Comparison of ENCODE assay signal across 1 cellular context in genomic region chr19:49875801-49876421, GRCh38.
TF ChIP-seq lines count a peak whose summit lies in the region.

No MANE protein-coding gene starts in this region.

TF ChIP-seq in K562, 482 proteins besides CTCF, POLR2A, EP300 and RAD21 (continued from another document):
- TF ChIP-seq ZNF212 (CRISPR knock-in tag; IDR thresholded peaks at IDR 0.05), result no peak
- TF ChIP-seq, protein P1, sequence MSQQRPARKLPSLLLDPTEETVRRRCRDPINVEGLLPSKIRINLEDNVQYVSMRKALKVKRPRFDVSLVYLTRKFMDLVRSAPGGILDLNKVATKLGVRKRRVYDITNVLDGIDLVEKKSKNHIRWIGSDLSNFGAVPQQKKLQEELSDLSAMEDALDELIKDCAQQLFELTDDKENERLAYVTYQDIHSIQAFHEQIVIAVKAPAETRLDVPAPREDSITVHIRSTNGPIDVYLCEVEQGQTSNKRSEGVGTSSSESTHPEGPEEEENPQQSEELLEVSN (IDR thresholded peaks at IDR 0.05; ENCODE audit: borderline replicate concordance in 1 of 2, extremely low read depth in 1 of 2, insufficient read depth in 1 of 2, insufficient read length in 1 of 2, low read depth in 1 of 2, low read length in 1 of 2, poor library complexity in 1 of 2, severe bottlenecking in 1 of 2), result no peak
- TF ChIP-seq ETS2 (tag; IDR thresholded peaks at IDR 0.05; ENCODE audit: borderline replicate concordance, poor library complexity, severe bottlenecking), result no peak
- no peak for TF ChIP-seq FOXA3 (CRISPR knock-in tag; conservative IDR thresholded peaks at IDR 0.05 in 1 of 2, IDR thresholded peaks at IDR 0.05 in 1 of 2)
- TF ChIP-seq ZBTB7A (IDR thresholded peaks at IDR 0.05; ENCODE audit: borderline replicate concordance, control insufficient read depth, low read depth, low read length), result peak; percentile 75
- TF ChIP-seq POLR2H (tag; IDR thresholded peaks at IDR 0.05; ENCODE audit: low read depth), result no peak
- TF ChIP-seq HMG20A (CRISPR knock-in tag; conservative IDR thresholded peaks at IDR 0.05), result no peak
- no peak for TF ChIP-seq ZNF444 (CRISPR knock-in tag; IDR thresholded peaks at IDR 0.05)
- TF ChIP-seq TEAD4 (IDR thresholded peaks at IDR 0.05; ENCODE audit: low read length), result 0 out of 2 replicates have a peak, but pooled peaks have one; percentile 14
- TF ChIP-seq TEAD4 (CRISPR knock-in tag; IDR thresholded peaks at IDR 0.05; ENCODE audit: borderline replicate concordance), result no peak
- TF ChIP-seq BRF1 (IDR thresholded peaks at IDR 0.05; ENCODE audit: borderline replicate concordance, extremely low read depth, insufficient read length), result no peak
- no peak for TF ChIP-seq STAT5A (IDR thresholded peaks at IDR 0.05; ENCODE audit: borderline replicate concordance, low read length)
- no peak for TF ChIP-seq ZNF699 (CRISPR knock-in tag; IDR thresholded peaks at IDR 0.05; ENCODE audit: insufficient replicate concordance)
- no peak for TF ChIP-seq PCBP1 (IDR thresholded peaks at IDR 0.05; ENCODE audit: low read depth, low read length, poor library complexity, severe bottlenecking)
- no peak for TF ChIP-seq NR4A1 (CRISPR knock-in tag; IDR thresholded peaks at IDR 0.05)
- no peak for TF ChIP-seq NR4A1 (tag; IDR thresholded peaks at IDR 0.05)
- no peak for TF ChIP-seq THAP7 (CRISPR knock-in tag; IDR thresholded peaks at IDR 0.05)
- no peak for TF ChIP-seq PYGO2 (tag; IDR thresholded peaks at IDR 0.05)
- TF ChIP-seq ILF3 (IDR thresholded peaks at IDR 0.05; ENCODE audit: borderline replicate concordance), result no peak
- no peak for TF ChIP-seq HLTF (IDR thresholded peaks at IDR 0.05)
- TF ChIP-seq, protein P2, sequence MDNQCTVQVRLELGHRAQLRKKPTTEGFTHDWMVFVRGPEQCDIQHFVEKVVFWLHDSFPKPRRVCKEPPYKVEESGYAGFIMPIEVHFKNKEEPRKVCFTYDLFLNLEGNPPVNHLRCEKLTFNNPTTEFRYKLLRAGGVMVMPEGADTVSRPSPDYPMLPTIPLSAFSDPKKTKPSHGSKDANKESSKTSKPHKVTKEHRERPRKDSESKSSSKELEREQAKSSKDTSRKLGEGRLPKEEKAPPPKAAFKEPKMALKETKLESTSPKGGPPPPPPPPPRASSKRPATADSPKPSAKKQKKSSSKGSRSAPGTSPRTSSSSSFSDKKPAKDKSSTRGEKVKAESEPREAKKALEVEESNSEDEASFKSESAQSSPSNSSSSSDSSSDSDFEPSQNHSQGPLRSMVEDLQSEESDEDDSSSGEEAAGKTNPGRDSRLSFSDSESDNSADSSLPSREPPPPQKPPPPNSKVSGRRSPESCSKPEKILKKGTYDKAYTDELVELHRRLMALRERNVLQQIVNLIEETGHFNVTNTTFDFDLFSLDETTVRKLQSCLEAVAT (IDR thresholded peaks at IDR 0.05), result peak in 1 of 2 experiments; percentile 31; a peak in 1 of 4 replicates
- TF ChIP-seq TRIM24 (IDR thresholded peaks at IDR 0.05), result no peak
- no peak for TF ChIP-seq NCOA1 (IDR thresholded peaks at IDR 0.05; ENCODE audit: low read depth)
- TF ChIP-seq, protein P3, sequence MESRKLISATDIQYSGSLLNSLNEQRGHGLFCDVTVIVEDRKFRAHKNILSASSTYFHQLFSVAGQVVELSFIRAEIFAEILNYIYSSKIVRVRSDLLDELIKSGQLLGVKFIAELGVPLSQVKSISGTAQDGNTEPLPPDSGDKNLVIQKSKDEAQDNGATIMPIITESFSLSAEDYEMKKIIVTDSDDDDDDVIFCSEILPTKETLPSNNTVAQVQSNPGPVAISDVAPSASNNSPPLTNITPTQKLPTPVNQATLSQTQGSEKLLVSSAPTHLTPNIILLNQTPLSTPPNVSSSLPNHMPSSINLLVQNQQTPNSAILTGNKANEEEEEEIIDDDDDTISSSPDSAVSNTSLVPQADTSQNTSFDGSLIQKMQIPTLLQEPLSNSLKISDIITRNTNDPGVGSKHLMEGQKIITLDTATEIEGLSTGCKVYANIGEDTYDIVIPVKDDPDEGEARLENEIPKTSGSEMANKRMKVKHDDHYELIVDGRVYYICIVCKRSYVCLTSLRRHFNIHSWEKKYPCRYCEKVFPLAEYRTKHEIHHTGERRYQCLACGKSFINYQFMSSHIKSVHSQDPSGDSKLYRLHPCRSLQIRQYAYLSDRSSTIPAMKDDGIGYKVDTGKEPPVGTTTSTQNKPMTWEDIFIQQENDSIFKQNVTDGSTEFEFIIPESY (CRISPR knock-in tag; IDR thresholded peaks at IDR 0.05), result no peak
- TF ChIP-seq DIDO1 (tag; IDR thresholded peaks at IDR 0.05; ENCODE audit: low read depth), result peak; percentile 7; the same call in 1 of the 2 replicates
- peak; percentile 24; the same call in 1 of the 2 replicates for TF ChIP-seq ZNF324 (CRISPR knock-in tag; IDR thresholded peaks at IDR 0.05)
- TF ChIP-seq ARID2 (IDR thresholded peaks at IDR 0.05), result no peak
